Comparison of ENCODE assay signal across 1 cellular context in the genomic region with DNA sequence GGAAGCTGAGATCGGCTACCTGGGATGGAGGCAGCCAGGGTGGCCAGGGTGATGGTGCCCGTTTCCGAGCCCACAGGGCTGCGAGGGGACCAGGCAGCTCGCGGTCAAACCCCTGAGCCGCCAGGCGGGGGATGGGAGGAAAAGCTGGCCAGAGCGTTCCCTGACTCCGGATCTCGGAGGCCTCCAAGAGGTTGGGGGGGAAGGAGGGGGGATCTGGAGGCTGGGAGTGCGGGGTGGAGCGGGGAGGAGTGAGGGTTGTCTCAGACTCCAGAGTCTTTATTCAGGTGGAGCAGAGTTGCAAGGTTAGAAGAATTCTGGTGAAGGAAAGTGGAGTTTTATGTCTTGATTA.
A peak's percentile ranks its signal among the peaks of the same experiment; 100 is the strongest.
TF ChIP-seq lines count a peak whose summit lies in the region.

No MANE protein-coding gene starts in this region.

TF ChIP-seq in HEK293, 187 proteins besides CTCF, POLR2A, EP300 and RAD21:
- TF ChIP-seq ZNF214 (tag by site-specific recombination; IDR thresholded peaks at IDR 0.05; ENCODE audit: borderline replicate concordance) (no peak), FEZF1 (tag by site-specific recombination; IDR thresholded peaks at IDR 0.05) (no peak), ZNF391 (tag by site-specific recombination; IDR thresholded peaks at IDR 0.05; ENCODE audit: borderline replicate concordance, low read depth) (no peak), ZNF335 (tag by site-specific recombination; conservative IDR thresholded peaks at IDR 0.05) (peak; percentile 55)
- TF ChIP-seq, protein P1, sequence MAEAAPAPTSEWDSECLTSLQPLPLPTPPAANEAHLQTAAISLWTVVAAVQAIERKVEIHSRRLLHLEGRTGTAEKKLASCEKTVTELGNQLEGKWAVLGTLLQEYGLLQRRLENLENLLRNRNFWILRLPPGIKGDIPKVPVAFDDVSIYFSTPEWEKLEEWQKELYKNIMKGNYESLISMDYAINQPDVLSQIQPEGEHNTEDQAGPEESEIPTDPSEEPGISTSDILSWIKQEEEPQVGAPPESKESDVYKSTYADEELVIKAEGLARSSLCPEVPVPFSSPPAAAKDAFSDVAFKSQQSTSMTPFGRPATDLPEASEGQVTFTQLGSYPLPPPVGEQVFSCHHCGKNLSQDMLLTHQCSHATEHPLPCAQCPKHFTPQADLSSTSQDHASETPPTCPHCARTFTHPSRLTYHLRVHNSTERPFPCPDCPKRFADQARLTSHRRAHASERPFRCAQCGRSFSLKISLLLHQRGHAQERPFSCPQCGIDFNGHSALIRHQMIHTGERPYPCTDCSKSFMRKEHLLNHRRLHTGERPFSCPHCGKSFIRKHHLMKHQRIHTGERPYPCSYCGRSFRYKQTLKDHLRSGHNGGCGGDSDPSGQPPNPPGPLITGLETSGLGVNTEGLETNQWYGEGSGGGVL (tag by site-specific recombination; IDR thresholded peaks at IDR 0.05): peak; percentile 76
